ENCODE assay signal across 1 cellular context in the genomic region with DNA sequence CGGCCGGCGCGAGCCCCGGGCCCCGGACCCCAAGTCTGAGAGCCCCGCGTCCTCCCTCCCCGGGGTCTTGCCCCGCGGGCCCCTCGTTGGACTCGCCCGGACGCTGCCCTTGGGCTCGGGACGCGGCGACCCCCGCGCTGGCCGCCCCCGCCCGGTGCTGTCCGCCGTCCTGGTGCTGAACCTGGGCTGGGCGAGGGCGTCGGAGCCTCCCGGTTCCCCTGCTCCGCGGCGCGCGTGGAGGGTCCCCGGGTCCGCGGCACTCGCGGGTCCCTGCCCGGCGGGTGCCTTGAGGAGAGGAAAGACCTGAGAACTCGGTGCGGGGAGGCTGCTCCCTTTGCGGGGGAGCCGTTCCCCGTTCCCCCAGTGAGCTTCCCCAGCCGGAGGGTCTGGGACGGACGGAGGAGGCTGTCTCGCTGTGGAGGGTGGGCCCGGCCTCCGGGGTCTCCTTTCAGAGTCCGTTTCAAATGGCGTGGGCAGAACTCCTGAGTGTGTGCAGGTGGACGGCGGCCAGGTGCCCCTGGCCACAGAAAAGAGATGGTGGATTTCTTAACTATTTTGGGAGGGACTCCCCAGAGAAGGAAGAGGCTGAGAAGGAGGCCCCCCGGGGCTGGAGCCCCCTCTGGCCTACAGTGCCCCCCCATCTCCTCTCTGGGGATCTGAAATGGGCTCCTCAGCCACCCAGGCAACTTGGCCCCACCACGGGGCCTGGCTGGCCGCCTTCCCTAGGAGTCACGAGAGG.
TF ChIP-seq lines count a peak whose summit lies in the region.

No MANE protein-coding gene starts in this region.

TF ChIP-seq in GM23338, 12 proteins besides CTCF, POLR2A, EP300 and RAD21:
- TF ChIP-seq, protein P1, sequence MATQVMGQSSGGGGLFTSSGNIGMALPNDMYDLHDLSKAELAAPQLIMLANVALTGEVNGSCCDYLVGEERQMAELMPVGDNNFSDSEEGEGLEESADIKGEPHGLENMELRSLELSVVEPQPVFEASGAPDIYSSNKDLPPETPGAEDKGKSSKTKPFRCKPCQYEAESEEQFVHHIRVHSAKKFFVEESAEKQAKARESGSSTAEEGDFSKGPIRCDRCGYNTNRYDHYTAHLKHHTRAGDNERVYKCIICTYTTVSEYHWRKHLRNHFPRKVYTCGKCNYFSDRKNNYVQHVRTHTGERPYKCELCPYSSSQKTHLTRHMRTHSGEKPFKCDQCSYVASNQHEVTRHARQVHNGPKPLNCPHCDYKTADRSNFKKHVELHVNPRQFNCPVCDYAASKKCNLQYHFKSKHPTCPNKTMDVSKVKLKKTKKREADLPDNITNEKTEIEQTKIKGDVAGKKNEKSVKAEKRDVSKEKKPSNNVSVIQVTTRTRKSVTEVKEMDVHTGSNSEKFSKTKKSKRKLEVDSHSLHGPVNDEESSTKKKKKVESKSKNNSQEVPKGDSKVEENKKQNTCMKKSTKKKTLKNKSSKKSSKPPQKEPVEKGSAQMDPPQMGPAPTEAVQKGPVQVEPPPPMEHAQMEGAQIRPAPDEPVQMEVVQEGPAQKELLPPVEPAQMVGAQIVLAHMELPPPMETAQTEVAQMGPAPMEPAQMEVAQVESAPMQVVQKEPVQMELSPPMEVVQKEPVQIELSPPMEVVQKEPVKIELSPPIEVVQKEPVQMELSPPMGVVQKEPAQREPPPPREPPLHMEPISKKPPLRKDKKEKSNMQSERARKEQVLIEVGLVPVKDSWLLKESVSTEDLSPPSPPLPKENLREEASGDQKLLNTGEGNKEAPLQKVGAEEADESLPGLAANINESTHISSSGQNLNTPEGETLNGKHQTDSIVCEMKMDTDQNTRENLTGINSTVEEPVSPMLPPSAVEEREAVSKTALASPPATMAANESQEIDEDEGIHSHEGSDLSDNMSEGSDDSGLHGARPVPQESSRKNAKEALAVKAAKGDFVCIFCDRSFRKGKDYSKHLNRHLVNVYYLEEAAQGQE (IDR thresholded peaks at IDR 0.05; ENCODE audit: unreplicated experiment), result peak; percentile 88
- TF ChIP-seq JUNB (IDR thresholded peaks at IDR 0.05; ENCODE audit: unreplicated experiment), result no peak
